In the genomic region with DNA sequence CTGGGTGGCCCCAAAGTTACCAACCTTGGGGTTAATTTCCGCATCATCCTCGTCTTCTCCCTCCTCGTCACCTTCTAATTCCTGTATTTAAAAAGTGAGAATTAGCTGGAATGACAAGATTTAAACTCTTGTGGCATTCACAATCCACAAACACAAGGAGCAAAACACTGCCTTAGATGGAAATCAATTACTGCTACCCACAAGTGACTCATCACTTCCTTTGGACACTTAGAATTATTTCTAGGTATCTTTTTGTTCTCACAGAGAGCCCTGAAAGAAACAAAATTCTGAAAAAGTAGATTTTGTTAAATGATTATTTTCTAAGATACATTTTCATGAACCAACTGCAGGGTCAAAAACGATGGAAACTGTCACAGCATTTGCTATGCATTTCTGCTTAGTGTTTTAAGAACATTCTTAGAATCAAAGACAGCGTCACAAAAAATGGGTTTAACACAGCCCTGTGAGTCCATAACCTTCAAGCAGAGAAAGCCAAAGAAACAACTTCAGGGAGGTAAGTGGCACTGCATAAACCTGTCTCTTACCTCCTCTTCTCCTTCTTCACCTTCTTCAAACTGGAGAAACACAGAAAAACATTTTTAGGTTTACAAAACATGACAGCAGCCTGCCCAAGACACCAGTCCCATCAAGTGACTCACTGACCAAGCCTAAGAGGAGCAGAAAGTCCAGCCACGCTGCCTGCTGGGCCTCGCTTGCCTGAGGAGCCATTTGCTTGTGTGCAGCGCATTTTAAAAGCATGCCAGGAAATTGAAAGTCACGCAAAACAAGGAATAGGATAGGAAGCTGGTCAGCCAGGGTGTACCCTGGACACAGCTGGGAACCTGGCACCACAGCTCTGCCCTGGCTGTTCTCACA, we compare ENCODE assay signal across 1 cellular context.
TF ChIP-seq lines count a peak whose summit lies in the region.

No MANE protein-coding gene starts in this region.

TF ChIP-seq in HepG2, 621 proteins besides CTCF, POLR2A, EP300 and RAD21:
- no peak for TF ChIP-seq ZNF570 (CRISPR knock-in tag; IDR thresholded peaks at IDR 0.05; ENCODE audit: borderline replicate concordance)
- no peak for TF ChIP-seq TGIF2 (CRISPR knock-in tag; IDR thresholded peaks at IDR 0.05)
- no peak for TF ChIP-seq ZNF747 (CRISPR knock-in tag; IDR thresholded peaks at IDR 0.05; ENCODE audit: borderline replicate concordance)
- TF ChIP-seq, protein P1, sequence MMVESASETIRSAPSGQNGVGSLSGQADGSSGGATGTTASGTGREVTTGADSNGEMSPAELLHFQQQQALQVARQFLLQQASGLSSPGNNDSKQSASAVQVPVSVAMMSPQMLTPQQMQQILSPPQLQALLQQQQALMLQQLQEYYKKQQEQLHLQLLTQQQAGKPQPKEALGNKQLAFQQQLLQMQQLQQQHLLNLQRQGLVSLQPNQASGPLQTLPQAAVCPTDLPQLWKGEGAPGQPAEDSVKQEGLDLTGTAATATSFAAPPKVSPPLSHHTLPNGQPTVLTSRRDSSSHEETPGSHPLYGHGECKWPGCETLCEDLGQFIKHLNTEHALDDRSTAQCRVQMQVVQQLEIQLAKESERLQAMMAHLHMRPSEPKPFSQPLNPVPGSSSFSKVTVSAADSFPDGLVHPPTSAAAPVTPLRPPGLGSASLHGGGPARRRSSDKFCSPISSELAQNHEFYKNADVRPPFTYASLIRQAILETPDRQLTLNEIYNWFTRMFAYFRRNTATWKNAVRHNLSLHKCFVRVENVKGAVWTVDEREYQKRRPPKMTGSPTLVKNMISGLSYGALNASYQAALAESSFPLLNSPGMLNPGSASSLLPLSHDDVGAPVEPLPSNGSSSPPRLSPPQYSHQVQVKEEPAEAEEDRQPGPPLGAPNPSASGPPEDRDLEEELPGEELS (CRISPR knock-in tag; IDR thresholded peaks at IDR 0.05), result no peak
- TF ChIP-seq, protein P2, sequence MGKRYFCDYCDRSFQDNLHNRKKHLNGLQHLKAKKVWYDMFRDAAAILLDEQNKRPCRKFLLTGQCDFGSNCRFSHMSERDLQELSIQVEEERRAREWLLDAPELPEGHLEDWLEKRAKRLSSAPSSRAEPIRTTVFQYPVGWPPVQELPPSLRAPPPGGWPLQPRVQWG (CRISPR knock-in tag; IDR thresholded peaks at IDR 0.05; ENCODE audit: borderline replicate concordance, low read depth), result no peak
- TF ChIP-seq SRF (IDR thresholded peaks at IDR 0.05; ENCODE audit: low read depth, low read length), result no peak
- TF ChIP-seq HCFC1 (IDR thresholded peaks at IDR 0.05; ENCODE audit: low read depth, low read length), result no peak
- no peak for TF ChIP-seq ZSCAN25 (CRISPR knock-in tag; IDR thresholded peaks at IDR 0.05)
TF ChIP-seq in HepG2: peak in this region for 0.
